ENCODE assay signal across 27 cellular contexts in genomic region chr1:176540428-176540827, GRCh38.
"Had no signal": no experiment of that assay in that cellular context is flagged by ENCODE, and none has a peak within 500 bp of the region (broad histone marks: within the 10 kb centered on the region; RNA-seq: fewer than 3 reads in every experiment).

No MANE protein-coding gene starts in this region.

- H3K9ac ChIP-seq: neural progenitor cell, parathyroid adenoma had no signal

- H3K9me3 ChIP-seq: left lung, lower lobe of right lung, neutrophil, right atrium auricular region, uterus had no signal

- DNase-seq: hypothalamus; immature natural killer cell; kidney; left colon; left lung; lower lobe of right lung; mesendoderm; naive B cell; natural killer cell; nephron progenitor cell; occipital lobe; right lobe of liver; stimulated activated CD4-positive, alpha-beta T cell treated with anti-CD3 and anti-CD28 coated beads, Interleukin-1b, Interleukin-23, amount 100 ng/mL, for 48 hours; stimulated activated CD4-positive, alpha-beta T cell treated with anti-CD3 and anti-CD28 coated beads, Interleukin-2, amount 100 ng/mL, for 48 hours; stimulated activated CD4-positive, alpha-beta T cell treated with anti-CD3 and anti-CD28 coated beads, Interleukin-4, amount 100 ng/mL, for 4 hours; stimulated activated CD8-positive, alpha-beta memory T cell treated with anti-CD3 and anti-CD28 coated beads, Interleukin-4, amount 100 ng/mL, for 48 hours; stimulated activated naive CD4-positive, alpha-beta T cell treated with Interleukin-2 at 50 U/mL for 16 hours; stimulated activated naive CD8-positive, alpha-beta T cell treated with anti-CD3 and anti-CD28 coated beads, Interleukin-15, amount 100 ng/mL, for 72 hours; substantia nigra; uterus had no signal

- H3K4me2 ChIP-seq: neural progenitor cell, smooth muscle cell had no signal

- H3K4me3 ChIP-seq: left lung, lower lobe of right lung, neural progenitor cell, right atrium auricular region, right lobe of liver, smooth muscle cell, tibial nerve, uterus had no signal

- H3K36me3 ChIP-seq: left lung, lower lobe of right lung, neural progenitor cell, neutrophil, right atrium auricular region, right lobe of liver, tibial nerve, uterus had no signal

- ATAC-seq: left colon; left lung; lower lobe of right lung; natural killer cell; right lobe of liver; stimulated activated memory B cell treated with anti-CD40 and anti-IgM and Interleukin-4, amounts not matched to agents 10 μg/mL and 1 μg/mL and 100 μg/mL, for 72 hours; stimulated activated naive CD8-positive, alpha-beta T cell treated with anti-CD3 and anti-CD28 coated beads, Interleukin-15, amount 100 ng/mL, for 72 hours had no signal

- H3K27me3 ChIP-seq: neural progenitor cell, neutrophil, right atrium auricular region, right lobe of liver, tibial nerve, uterus had no signal

- H3K4me1 ChIP-seq: left lung, lower lobe of right lung, neural progenitor cell, parathyroid adenoma, right atrium auricular region, right lobe of liver, tibial nerve, uterus had no signal

- H3K79me2 ChIP-seq: parathyroid adenoma had no signal

- H3K27ac ChIP-seq: left lung, lower lobe of right lung, neural progenitor cell, neutrophil, parathyroid adenoma, right atrium auricular region, right lobe of liver, tibial nerve, uterus had no signal

- H2AFZ ChIP-seq: neural progenitor cell, parathyroid adenoma had no signal
